ENCODE assay signal across 22 cellular contexts in genomic region chr10:92598321-92598720, GRCh38. TPM values are rescaled to one million over a fixed set of nuclear protein-coding genes. Genes with fewer than 3 reads are reported as not detected.
DNase-seq lines count a peak whose midpoint lies in the region; ATAC-seq and TF ChIP-seq lines count a peak whose summit lies in the region.
"Had no signal": no experiment of that assay in that cellular context is flagged by ENCODE, and none has a peak within 500 bp of the region (broad histone marks: within the 10 kb centered on the region; RNA-seq: fewer than 3 reads in every experiment).

No MANE protein-coding gene starts in this region.

- H3K27me3 ChIP-seq in DOHH2 (ENCODE audit: control insufficient read depth, low read length) (no peaks in the 10 kb centered on the region), tibial artery (no peaks in the 10 kb centered on the region)
- H3K27me3 ChIP-seq in CD4-positive, alpha-beta memory T cell (ENCODE audit: insufficient read depth, low read length) = no peaks in the 10 kb centered on the region
- H3K27me3 ChIP-seq: SJSA1, testis had no signal

- peaks cover 54% of the 10 kb centered on the region for H3K4me1 Mint-ChIP-seq in activated T-helper 2 cell treated with anti-CD3 and anti-CD28 coated beads, Interferon-gamma antibody, Interleukin-2, Interleukin-4, amounts not matched to agents 10 μg/mL and 5 μg/mL and 100 μg/mL, durations not matched to agents 14 hours and 24 hours and 36 hours (ENCODE audit: low read depth)
- peaks cover 21 to 54% (median 28%) of the 10 kb centered on the region in 4 donors for H3K4me1 Mint-ChIP-seq in CD4-positive, alpha-beta memory T cell

- no peak for TF ChIP-seq CTCF in DOHH2 (IDR thresholded peaks at IDR 0.05; ENCODE audit: low read depth, low read length, poor library complexity, severe bottlenecking)
- no peak for TF ChIP-seq CTCF in HEK293 (tag by site-specific recombination; IDR thresholded peaks at IDR 0.05)
- TF ChIP-seq CTCF in fibroblast of the aortic adventitia (IDR thresholded peaks at IDR 0.05; ENCODE audit: insufficient read depth, low read length) = no peak
- no peak for TF ChIP-seq CTCF in tibial artery (IDR thresholded peaks at IDR 0.05)

- DNase-seq in activated T-helper 2 cell treated with anti-CD3 and anti-CD28 coated beads, Interferon-gamma antibody, Interleukin-2, Interleukin-4, amounts not matched to agents 10 μg/mL and 5 μg/mL and 100 μg/mL, durations not matched to agents 14 hours and 24 hours and 36 hours (ENCODE audit: low spot score) = no peak
- DNase-seq in fibroblast of the aortic adventitia (ENCODE audit: low read depth) (peak; percentile 62), tibial artery (no peak)
- DNase-seq in CD4-positive, alpha-beta memory T cell = no peak
- DNase-seq: activated gamma-delta T cell treated with Interleukin-2 at 50 U/mL for 16 hours; CD8-positive, alpha-beta T cell; DMS 273 treated with DMSO at 0.1 percent for 48 hours; effector CD8-positive, alpha-beta T cell; KG1; NCI-H1694; NCI-H524 treated with DMSO at 0.1 percent for 48 hours; stimulated activated CD4-positive, alpha-beta T cell treated with anti-CD3 and anti-CD28 coated beads, Interleukin-4, amount 100 ng/mL, for 4 hours; stimulated activated naive CD4-positive, alpha-beta T cell; testis had no signal

- no peak for ATAC-seq in GM21515 (IDR thresholded peaks at IDR 0.05; ENCODE audit: unreplicated experiment)
- ATAC-seq: CD8-positive, alpha-beta T cell; GM23338; sciatic nerve had no signal

- peaks cover 34% of the 10 kb centered on the region for H3K36me3 Mint-ChIP-seq in activated T-helper 2 cell treated with anti-CD3 and anti-CD28 coated beads, Interferon-gamma antibody, Interleukin-2, Interleukin-4, amounts not matched to agents 10 μg/mL and 5 μg/mL and 100 μg/mL, durations not matched to agents 14 hours and 24 hours and 36 hours (ENCODE audit: low read depth)
- H3K36me3 Mint-ChIP-seq in CD4-positive, alpha-beta memory T cell = no peaks in the 10 kb centered on the region
- H3K36me3 Mint-ChIP-seq: CD8-positive, alpha-beta T cell; memory B cell had no signal

- intact Hi-C loops in activated T-helper 2 cell treated with anti-CD3 and anti-CD28 coated beads, Interferon-gamma antibody, Interleukin-2, Interleukin-4, amounts not matched to agents 10 μg/mL and 5 μg/mL and 100 μg/mL, durations not matched to agents 14 hours and 24 hours and 36 hours (cut with micrococcal nuclease) = loop anchor here (10.0 kb wide), 1 partner anchor 906 kb away; no protein-coding TSS in a partner anchor
- intact Hi-C loops in CD4-positive, alpha-beta memory T cell (cut with micrococcal nuclease) = loop anchor here (10.0 kb wide), 1 partner anchor 1434 kb away; no protein-coding TSS in a partner anchor
- intact Hi-C loops in tibial artery (cut with DNase I; ENCODE audit: low total_unique reads) = loop anchor here (10.0 kb wide), 1 partner anchor 96 kb away; no protein-coding TSS in a partner anchor

- H3F3A ChIP-seq in DOHH2 (ENCODE audit: control insufficient read depth, insufficient read depth) = peaks cover 4% of the 10 kb centered on the region

- peaks cover 38% of the 10 kb centered on the region for H4K20me1 ChIP-seq in DOHH2 (ENCODE audit: control insufficient read depth, insufficient read depth, low read depth, low read length)

- H3K27ac Mint-ChIP-seq in activated T-helper 2 cell treated with anti-CD3 and anti-CD28 coated beads, Interferon-gamma antibody, Interleukin-2, Interleukin-4, amounts not matched to agents 10 μg/mL and 5 μg/mL and 100 μg/mL, durations not matched to agents 14 hours and 24 hours and 36 hours = peak overlapping the region; percentile 35
- H3K27ac Mint-ChIP-seq in CD4-positive, alpha-beta memory T cell = peak overlapping the region in 3 of 7 donors; percentile 32 to 69 (median 63)
- H3K27ac Mint-ChIP-seq: brain; CD8-positive, alpha-beta T cell; GM23338; memory B cell had no signal

- H3K9me3 ChIP-seq in DOHH2 (ENCODE audit: control insufficient read depth, insufficient read depth, low read length) = no peaks in the 10 kb centered on the region
- no peaks in the 10 kb centered on the region for H3K9me3 ChIP-seq in HEK293 (ENCODE audit: control insufficient read depth, insufficient read depth, low read depth, low read length)
- H3K9me3 ChIP-seq in CD4-positive, alpha-beta memory T cell (ENCODE audit: control insufficient read depth in 1 of 2, low read length in 2 of 2) = no peaks in the 10 kb centered on the region
- no peaks in the 10 kb centered on the region for H3K9me3 ChIP-seq in tibial artery
- H3K9me3 ChIP-seq: SJSA1, testis had no signal

- peaks cover 100% of the 10 kb centered on the region for H3K79me2 ChIP-seq in DOHH2 (ENCODE audit: control insufficient read depth, low read length)

- H3K27me3 Mint-ChIP-seq in activated T-helper 2 cell treated with anti-CD3 and anti-CD28 coated beads, Interferon-gamma antibody, Interleukin-2, Interleukin-4, amounts not matched to agents 10 μg/mL and 5 μg/mL and 100 μg/mL, durations not matched to agents 14 hours and 24 hours and 36 hours (ENCODE audit: low read depth) = no peaks in the 10 kb centered on the region
- H3K27me3 Mint-ChIP-seq in CD4-positive, alpha-beta memory T cell = no peaks in the 10 kb centered on the region
- H3K27me3 Mint-ChIP-seq: memory B cell had no signal

- no peak overlapping the region for H3K4me3 ChIP-seq in DOHH2 (ENCODE audit: low read length)
- H3K4me3 ChIP-seq in HEK293 (ENCODE audit: low read depth, low read length) = no peak overlapping the region
- no peak overlapping the region for H3K4me3 ChIP-seq in fibroblast of the aortic adventitia (ENCODE audit: low read depth, low read length)
- no peak overlapping the region for H3K4me3 ChIP-seq in CD4-positive, alpha-beta memory T cell (ENCODE audit: low read length in 2 of 2)
- no peak overlapping the region for H3K4me3 ChIP-seq in tibial artery
- H3K4me3 ChIP-seq: GM23338, SJSA1, testis had no signal

- no peaks in the 10 kb centered on the region for H3K9me2 ChIP-seq in DOHH2 (replicated peaks; ENCODE audit: control insufficient read depth, low read length)

- 0 out of 2 replicates have a peak overlapping the region, but pooled peaks have one; percentile 4 for H3K4me2 ChIP-seq in DOHH2 (ENCODE audit: low read length)
- H3K4me2 ChIP-seq: GM23338 had no signal

- H3K36me3 ChIP-seq in DOHH2 (ENCODE audit: control insufficient read depth, low read length) (peaks cover 56% of the 10 kb centered on the region), HEK293 (ENCODE audit: control insufficient read depth in 2 of 2, insufficient read depth in 1 of 2, low read length in 2 of 2) (peaks cover 0 to 4% of the 10 kb centered on the region in 2 experiments; a peak in 2 of 3 replicates), tibial artery (no peaks in the 10 kb centered on the region)
- H3K36me3 ChIP-seq in CD4-positive, alpha-beta memory T cell (ENCODE audit: insufficient read depth, low read length) = no peaks in the 10 kb centered on the region

- H3K4me1 ChIP-seq in DOHH2 (ENCODE audit: control insufficient read depth, low read length) = peaks cover 53% of the 10 kb centered on the region
- no peaks in the 10 kb centered on the region for H3K4me1 ChIP-seq in HEK293 (ENCODE audit: control insufficient read depth, insufficient read depth, low read length)
- peaks cover 61% of the 10 kb centered on the region for H3K4me1 ChIP-seq in CD4-positive, alpha-beta memory T cell (ENCODE audit: insufficient read depth, low read length)
- peaks cover 0 to 6% (median 4%) of the 10 kb centered on the region in 4 donors for H3K4me1 ChIP-seq in tibial artery
- H3K4me1 ChIP-seq: testis had no signal

- CTCF ChIA-PET in HEK293 (lab: Yijun Ruan, JAX) = no interaction called here
- CTCF ChIA-PET in CD4-positive, alpha-beta memory T cell (lab: Charles Lee; ENCODE audit: partially characterized antibody) = interaction anchor here (0.6 to 1.0 kb wide), 2 partner anchors 31 to 270 kb away, joined by 3 read pairs; no protein-coding TSS in a partner anchor

- no peak overlapping the region for H3K4me3 Mint-ChIP-seq in activated T-helper 2 cell treated with anti-CD3 and anti-CD28 coated beads, Interferon-gamma antibody, Interleukin-2, Interleukin-4, amounts not matched to agents 10 μg/mL and 5 μg/mL and 100 μg/mL, durations not matched to agents 14 hours and 24 hours and 36 hours (ENCODE audit: low read depth)
- H3K4me3 Mint-ChIP-seq in CD4-positive, alpha-beta memory T cell = no peak overlapping the region
- H3K4me3 Mint-ChIP-seq: CD8-positive, alpha-beta T cell; GM23338; memory B cell had no signal

- H3K27ac ChIP-seq in DOHH2 (ENCODE audit: low read depth, low read length) = no peak overlapping the region
- H3K27ac ChIP-seq in HEK293 (ENCODE audit: extremely low read depth, low read depth, low read length) = no peak overlapping the region
- no peak overlapping the region for H3K27ac ChIP-seq in CD4-positive, alpha-beta memory T cell (ENCODE audit: low read depth, low read length)
- no peak overlapping the region for H3K27ac ChIP-seq in tibial artery
- H3K27ac ChIP-seq: SJSA1, testis had no signal

- POLR2A ChIA-PET in HEK293 (lab: Yijun Ruan, JAX) = no interaction called here
- POLR2A ChIA-PET in CD4-positive, alpha-beta memory T cell (lab: Charles Lee; ENCODE audit: partially characterized antibody) = interaction anchor here (0.7 kb wide), 1 partner anchor 24 kb away, joined by 3 read pairs; the partner anchor contains the start of gene IDE

- no peaks in the 10 kb centered on the region for H3K9me3 Mint-ChIP-seq in activated T-helper 2 cell treated with anti-CD3 and anti-CD28 coated beads, Interferon-gamma antibody, Interleukin-2, Interleukin-4, amounts not matched to agents 10 μg/mL and 5 μg/mL and 100 μg/mL, durations not matched to agents 14 hours and 24 hours and 36 hours
- no peaks in the 10 kb centered on the region for H3K9me3 Mint-ChIP-seq in CD4-positive, alpha-beta memory T cell
- H3K9me3 Mint-ChIP-seq: CD8-positive, alpha-beta T cell; GM23338; memory B cell had no signal

TF ChIP-seq in HEK293, 187 proteins besides CTCF, POLR2A, EP300 and RAD21 (continues in another document):
- TF ChIP-seq ZNF785 (tag by site-specific recombination; IDR thresholded peaks at IDR 0.05) (no peak), SETDB1 (IDR thresholded peaks at IDR 0.05; ENCODE audit: insufficient read length, low read length) (peak; percentile 63), KLF1 (tag by site-specific recombination; IDR thresholded peaks at IDR 0.05) (no peak), FEZF1 (tag by site-specific recombination; IDR thresholded peaks at IDR 0.05) (no peak)

RNA-seq across cellular contexts. Expression of gene KIF11, which starts 5.4 kb away (rescaled TPM):
- total RNA-seq in activated T-helper 2 cell treated with anti-CD3 and anti-CD28 coated beads, Interferon-gamma antibody, Interleukin-2, Interleukin-4, amounts not matched to agents 10 μg/mL and 5 μg/mL and 100 μg/mL, durations not matched to agents 14 hours and 24 hours and 36 hours = 41.4 and 44.9 TPM in 2 replicates
- total RNA-seq in fibroblast of the aortic adventitia (ENCODE audit: low replicate concordance) = 4.5 and 46.5 TPM in 2 replicates
- total RNA-seq in CD4-positive, alpha-beta memory T cell = 1 to 10 TPM; 2.0 to 2.1 TPM
- under 1 TPM; 0.87 to 0.92 TPM for polyA plus RNA-seq in CD4-positive, alpha-beta memory T cell

RNA-seq across cellular contexts. Expression of gene IDE, which starts 24.4 kb away (rescaled TPM):
- 45.3 and 47.2 TPM in 2 replicates for total RNA-seq in activated T-helper 2 cell treated with anti-CD3 and anti-CD28 coated beads, Interferon-gamma antibody, Interleukin-2, Interleukin-4, amounts not matched to agents 10 μg/mL and 5 μg/mL and 100 μg/mL, durations not matched to agents 14 hours and 24 hours and 36 hours
- 20.4 and 44.7 TPM in 2 replicates for total RNA-seq in fibroblast of the aortic adventitia (ENCODE audit: low replicate concordance)
- total RNA-seq in CD4-positive, alpha-beta memory T cell = 10 to 100 TPM; 38.4 to 40.2 TPM
- polyA plus RNA-seq in CD4-positive, alpha-beta memory T cell = 10 to 100 TPM; 19.5 to 20.0 TPM
